Comparison of ENCODE assay signal across 14 cellular contexts in the genomic region with DNA sequence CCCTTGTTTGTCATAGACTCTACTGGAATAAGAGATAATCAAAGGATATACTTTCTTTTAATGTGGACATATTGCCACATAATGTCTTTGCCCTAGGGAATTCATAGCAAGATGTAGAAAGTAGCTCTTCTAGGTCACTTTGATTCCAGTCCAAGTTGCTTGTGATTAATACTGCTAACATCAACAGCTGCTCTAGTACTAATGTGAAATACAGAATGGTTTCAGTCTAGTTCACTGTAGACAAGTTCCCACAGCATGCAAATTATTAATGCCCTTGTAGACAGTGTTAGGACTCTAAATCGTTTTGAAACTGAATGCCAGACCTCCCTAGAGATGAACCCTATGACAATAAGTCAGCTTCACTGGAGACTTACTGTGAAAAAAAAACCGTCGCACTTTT.
A peak's percentile ranks its signal among the peaks of the same experiment; 100 is the strongest.
DNase-seq lines count a peak whose midpoint lies in the region; ATAC-seq and TF ChIP-seq lines count a peak whose summit lies in the region.
"Had no signal": no experiment of that assay in that cellular context is flagged by ENCODE, and none has a peak within 500 bp of the region (broad histone marks: within the 10 kb centered on the region; RNA-seq: fewer than 3 reads in every experiment).

No MANE protein-coding gene starts in this region.

- H3K27ac Mint-ChIP-seq in glutamatergic neuron (ENCODE audit: unreplicated experiment): no peak overlapping the region
- H3K27ac Mint-ChIP-seq: activated B cell treated with CpG ODN at 0.5 μM for 24 hours; naive thymus-derived CD8-positive, alpha-beta T cell had no signal

- H3K4me3 Mint-ChIP-seq in glutamatergic neuron (ENCODE audit: unreplicated experiment): no peak overlapping the region
- H3K4me3 Mint-ChIP-seq: activated B cell treated with CpG ODN at 0.5 μM for 24 hours; naive thymus-derived CD8-positive, alpha-beta T cell had no signal

- H3K36me3 ChIP-seq in BE2C: no peaks in the 10 kb centered on the region
- H3K36me3 ChIP-seq: cardiac muscle cell, esophagus squamous epithelium had no signal

- no peaks in the 10 kb centered on the region for H3K27me3 ChIP-seq in AG04450 (ENCODE audit: control insufficient read depth, insufficient read depth, low read length)
- no peaks in the 10 kb centered on the region for H3K27me3 ChIP-seq in BE2C
- H3K27me3 ChIP-seq: cardiac muscle cell, esophagus squamous epithelium had no signal

- DNase-seq in AG04450 (ENCODE audit: low read depth, low spot score) (peak; percentile 13), NCI-H345 (lab: John Stamatoyannopoulos, UW) (no peak), glutamatergic neuron (no peak), BE2C (no peak), Right ventricle myocardium inferior (ENCODE audit: missing footprints) (no peak)
- DNase-seq: activated B cell treated with CpG ODN at 0.5 μM for 24 hours; DND-41; esophagus squamous epithelium; naive thymus-derived CD8-positive, alpha-beta T cell; NCI-H187 treated with DMSO at 0.1 percent for 48 hours had no signal

- no peaks in the 10 kb centered on the region for H3K27me3 Mint-ChIP-seq in glutamatergic neuron (ENCODE audit: unreplicated experiment)
- H3K27me3 Mint-ChIP-seq: activated B cell treated with CpG ODN at 0.5 μM for 24 hours; naive thymus-derived CD8-positive, alpha-beta T cell had no signal

- intact Hi-C loops in Right ventricle myocardium inferior (cut with DNase I): no loop called here

- H3K9me3 Mint-ChIP-seq in glutamatergic neuron (ENCODE audit: unreplicated experiment): no peaks in the 10 kb centered on the region
- H3K9me3 Mint-ChIP-seq: activated B cell treated with CpG ODN at 0.5 μM for 24 hours had no signal

- POLR2A ChIA-PET in AG04450 (lab: Yijun Ruan, JAX): no interaction called here

- CTCF ChIA-PET in AG04450 (lab: Charles Lee): no interaction called here

- H3K4me1 ChIP-seq in BE2C: no peaks in the 10 kb centered on the region
- H3K4me1 ChIP-seq: esophagus squamous epithelium had no signal

- no peak overlapping the region for H3K27ac ChIP-seq in AG04450 (ENCODE audit: low read depth, low read length)
- H3K27ac ChIP-seq: cardiac muscle cell, esophagus squamous epithelium had no signal

- H3K4me3 ChIP-seq in AG04450 (ENCODE audit: low read depth, low read length): no peak overlapping the region
- H3K4me3 ChIP-seq in BE2C (ENCODE audit: low read depth, low read length): no peak overlapping the region
- H3K4me3 ChIP-seq: cardiac muscle cell, esophagus squamous epithelium had no signal

- H3K9me3 ChIP-seq in AG04450 (ENCODE audit: control insufficient read depth, insufficient read depth, low read length) (no peaks in the 10 kb centered on the region), BE2C (no peaks in the 10 kb centered on the region)
- H3K9me3 ChIP-seq: esophagus squamous epithelium had no signal

- H3K36me3 Mint-ChIP-seq in glutamatergic neuron (ENCODE audit: unreplicated experiment): no peaks in the 10 kb centered on the region
- H3K36me3 Mint-ChIP-seq: naive thymus-derived CD8-positive, alpha-beta T cell had no signal

- TF ChIP-seq CTCF in AG04450 (IDR thresholded peaks at IDR 0.05; ENCODE audit: low read depth, low read length) (no peak), glutamatergic neuron (IDR thresholded peaks at IDR 0.05; ENCODE audit: partially characterized antibody, unreplicated experiment) (no peak), BE2C (IDR thresholded peaks at IDR 0.05; ENCODE audit: low read depth, low read length) (no peak)

- ATAC-seq in GM19324 (IDR thresholded peaks at IDR 0.05; ENCODE audit: low FRiP score, unreplicated experiment): peak; percentile 98
- ATAC-seq in HG02759 (IDR thresholded peaks at IDR 0.05; ENCODE audit: unreplicated experiment): peak; percentile 67
- ATAC-seq in HG03457 (IDR thresholded peaks at IDR 0.05; ENCODE audit: unreplicated experiment): peak; percentile 75
- ATAC-seq in Right ventricle myocardium inferior: no peak
- ATAC-seq: naive thymus-derived CD8-positive, alpha-beta T cell had no signal

- H3K4me1 Mint-ChIP-seq in glutamatergic neuron (ENCODE audit: low read depth, unreplicated experiment): peaks cover 12% of the 10 kb centered on the region
- H3K4me1 Mint-ChIP-seq: activated B cell treated with CpG ODN at 0.5 μM for 24 hours; naive thymus-derived CD8-positive, alpha-beta T cell had no signal
